1 cellular context compared by ENCODE assay signal in genomic region chr19:45091031-45091918, GRCh38.
TF ChIP-seq lines count a peak whose summit lies in the region.

No MANE protein-coding gene starts in this region.

TF ChIP-seq in A549, 52 proteins besides CTCF, POLR2A, EP300 and RAD21 (continued from another document):
- TF ChIP-seq, protein P1, sequence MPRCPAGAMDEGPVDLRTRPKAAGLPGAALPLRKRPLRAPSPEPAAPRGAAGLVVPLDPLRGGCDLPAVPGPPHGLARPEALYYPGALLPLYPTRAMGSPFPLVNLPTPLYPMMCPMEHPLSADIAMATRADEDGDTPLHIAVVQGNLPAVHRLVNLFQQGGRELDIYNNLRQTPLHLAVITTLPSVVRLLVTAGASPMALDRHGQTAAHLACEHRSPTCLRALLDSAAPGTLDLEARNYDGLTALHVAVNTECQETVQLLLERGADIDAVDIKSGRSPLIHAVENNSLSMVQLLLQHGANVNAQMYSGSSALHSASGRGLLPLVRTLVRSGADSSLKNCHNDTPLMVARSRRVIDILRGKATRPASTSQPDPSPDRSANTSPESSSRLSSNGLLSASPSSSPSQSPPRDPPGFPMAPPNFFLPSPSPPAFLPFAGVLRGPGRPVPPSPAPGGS (IDR thresholded peaks at IDR 0.05) = peak; percentile 83; the same call in 1 of the 3 replicates
- TF ChIP-seq BHLHE40 (IDR thresholded peaks at IDR 0.05; ENCODE audit: low read depth, low read length) = no peak
